27 cellular contexts compared by ENCODE assay signal in genomic region chr3:110021659-110022058, GRCh38.
A peak's percentile ranks its signal among the peaks of the same experiment; 100 is the strongest.
DNase-seq lines count a peak whose midpoint lies in the region; ATAC-seq and TF ChIP-seq lines count a peak whose summit lies in the region.
"Had no signal": no experiment of that assay in that cellular context is flagged by ENCODE, and none has a peak within 500 bp of the region (broad histone marks: within the 10 kb centered on the region; RNA-seq: fewer than 3 reads in every experiment).

No MANE protein-coding gene starts in this region.

- H3K27me3 Mint-ChIP-seq in activated T-cell treated with anti-CD3 and anti-CD28 coated beads, Interleukin-2, amount 50 U/mL, for 72 hours (ENCODE audit: low read depth): peaks cover 6% of the 10 kb centered on the region
- no peaks in the 10 kb centered on the region for H3K27me3 Mint-ChIP-seq in Caco-2 (ENCODE audit: insufficient read depth, unreplicated experiment)
- H3K27me3 Mint-ChIP-seq: CD4-positive, alpha-beta memory T cell; IgD-negative memory B cell had no signal

- H3K4me1 ChIP-seq in Caco-2: no peaks in the 10 kb centered on the region
- H3K4me1 ChIP-seq: SJSA1 had no signal

- intact Hi-C loops in Caco-2 (cut with micrococcal nuclease; ENCODE audit: unreplicated experiment): loop anchor here (1.0 kb wide), 1 partner anchor 45 kb away; no protein-coding TSS in a partner anchor

- H3K27me3 ChIP-seq in Caco-2 (replicated peaks; ENCODE audit: control insufficient read depth, insufficient read depth, low read length): no peaks in the 10 kb centered on the region
- H3K27me3 ChIP-seq: SJSA1 had no signal

- peaks cover 0 to 6% of the 10 kb centered on the region in 2 donors for H3K36me3 Mint-ChIP-seq in activated T-cell treated with anti-CD3 and anti-CD28 coated beads, Interleukin-2, amount 50 U/mL, for 72 hours (ENCODE audit: insufficient read depth in 2 of 2)
- no peaks in the 10 kb centered on the region for H3K36me3 Mint-ChIP-seq in stimulated activated effector memory CD8-positive, alpha-beta T cell treated with anti-CD3 and anti-CD28 coated beads, Interleukin-12 subunit alpha, Interleukin-12 subunit beta, amount 100 ng/mL, for 72 hours
- no peaks in the 10 kb centered on the region for H3K36me3 Mint-ChIP-seq in Caco-2 (ENCODE audit: insufficient read depth, unreplicated experiment)
- H3K36me3 Mint-ChIP-seq: IgD-negative memory B cell had no signal

- H3K27ac Mint-ChIP-seq in activated T-cell treated with anti-CD3 and anti-CD28 coated beads, Interleukin-2, amount 50 U/mL, for 72 hours: no peak overlapping the region
- no peak overlapping the region for H3K27ac Mint-ChIP-seq in stimulated activated effector memory CD8-positive, alpha-beta T cell treated with anti-CD3 and anti-CD28 coated beads, Interleukin-12 subunit alpha, Interleukin-12 subunit beta, amount 100 ng/mL, for 72 hours
- no peak overlapping the region for H3K27ac Mint-ChIP-seq in Caco-2 (ENCODE audit: unreplicated experiment)
- H3K27ac Mint-ChIP-seq: CD4-positive, alpha-beta memory T cell; HFFc6; IgD-negative memory B cell had no signal

- no peaks in the 10 kb centered on the region for H3K9me3 ChIP-seq in Caco-2
- H3K9me3 ChIP-seq: HAP-1 had no signal

- no peak overlapping the region for H3K4me3 Mint-ChIP-seq in activated T-cell treated with anti-CD3 and anti-CD28 coated beads, Interleukin-2, amount 50 U/mL, for 72 hours
- H3K4me3 Mint-ChIP-seq in stimulated activated effector memory CD8-positive, alpha-beta T cell treated with anti-CD3 and anti-CD28 coated beads, Interleukin-12 subunit alpha, Interleukin-12 subunit beta, amount 100 ng/mL, for 72 hours: no peak overlapping the region
- H3K4me3 Mint-ChIP-seq in Caco-2 (ENCODE audit: unreplicated experiment): no peak overlapping the region
- H3K4me3 Mint-ChIP-seq: CD4-positive, alpha-beta memory T cell; HFFc6; IgD-negative memory B cell had no signal

- CTCF ChIA-PET in Caco-2 (lab: Charles Lee): no interaction called here

- no peak for TF ChIP-seq CTCF in Caco-2 (IDR thresholded peaks at IDR 0.05; ENCODE audit: insufficient read depth in 1 of 2, low read depth in 1 of 2, low read length in 1 of 2, severe bottlenecking in 1 of 2, unreplicated experiment in 1 of 2)

- no peaks in the 10 kb centered on the region for H3K4me1 Mint-ChIP-seq in activated T-cell treated with anti-CD3 and anti-CD28 coated beads, Interleukin-2, amount 50 U/mL, for 72 hours (ENCODE audit: low read depth)
- no peaks in the 10 kb centered on the region for H3K4me1 Mint-ChIP-seq in stimulated activated effector memory CD8-positive, alpha-beta T cell treated with anti-CD3 and anti-CD28 coated beads, Interleukin-12 subunit alpha, Interleukin-12 subunit beta, amount 100 ng/mL, for 72 hours
- no peaks in the 10 kb centered on the region for H3K4me1 Mint-ChIP-seq in Caco-2 (ENCODE audit: low read depth, unreplicated experiment)
- H3K4me1 Mint-ChIP-seq: IgD-negative memory B cell had no signal

- no peak overlapping the region for H3K4me3 ChIP-seq in Caco-2 (ENCODE audit: low read depth, low read length)
- H3K4me3 ChIP-seq: HAP-1, SJSA1 had no signal

- H3K36me3 ChIP-seq in Caco-2 (ENCODE audit: control insufficient read depth, insufficient read depth, low read length): no peaks in the 10 kb centered on the region
- H3K36me3 ChIP-seq: HAP-1, SJSA1 had no signal

- no TSS peak for BruUV-seq in Caco-2 (replicated peaks; lab: Mats Ljungman, UMichigan)

- H3K9me3 Mint-ChIP-seq in activated T-cell treated with anti-CD3 and anti-CD28 coated beads, Interleukin-2, amount 50 U/mL, for 72 hours: peaks cover 4 to 8% of the 10 kb centered on the region in 2 donors
- H3K9me3 Mint-ChIP-seq in stimulated activated effector memory CD8-positive, alpha-beta T cell treated with anti-CD3 and anti-CD28 coated beads, Interleukin-12 subunit alpha, Interleukin-12 subunit beta, amount 100 ng/mL, for 72 hours: no peaks in the 10 kb centered on the region
- H3K9me3 Mint-ChIP-seq in Caco-2 (ENCODE audit: unreplicated experiment): no peaks in the 10 kb centered on the region
- H3K9me3 Mint-ChIP-seq: HFFc6 had no signal

- DNase-seq in activated T-cell treated with anti-CD3 and anti-CD28 coated beads, Interleukin-2, amount 50 U/mL, for 72 hours: no peak
- no peak for DNase-seq in activated T-cell treated with anti-CD3 and anti-CD28 coated beads, Interleukin-2, amount 50 U/mL, for 1 hour
- DNase-seq in stimulated activated effector memory CD8-positive, alpha-beta T cell treated with anti-CD3 and anti-CD28 coated beads, Interleukin-12 subunit alpha, Interleukin-12 subunit beta, amount 100 ng/mL, for 72 hours (ENCODE audit: low spot score in 2 of 2): no peak
- DNase-seq in Caco-2 (no peak), NCI-H510A (lab: John Stamatoyannopoulos, UW) (no peak)
- DNase-seq: C1 segment of cervical spinal cord; CD4-positive, alpha-beta memory T cell; COR-L47; DMS 273 treated with DMSO at 0.1 percent for 48 hours; DMS79; EL; GDM1; GOT3; HFFc6; NCI-H1048; NCI-H1417; NCI-H1694; NCI-H2029 treated with DMSO at 0.1 percent for 48 hours; NCI-H446 treated with DMSO at 0.1 percent for 48 hours; NCI-H526 treated with DMSO at 0.1 percent for 48 hours; Right ventricle myocardium superior; RPMI8226 had no signal

- peak; percentile 29 to 61 for ATAC-seq in activated T-cell treated with anti-CD3 and anti-CD28 coated beads, Interleukin-2, amount 50 U/mL, for 72 hours (replicated peaks in 1 of 2)
- peak; percentile 88 for ATAC-seq in GM18867 (IDR thresholded peaks at IDR 0.05; ENCODE audit: unreplicated experiment)
- peak; percentile 82 for ATAC-seq in HG03432 (IDR thresholded peaks at IDR 0.05; ENCODE audit: unreplicated experiment)
- ATAC-seq in stimulated activated effector memory CD8-positive, alpha-beta T cell treated with anti-CD3 and anti-CD28 coated beads, Interleukin-12 subunit alpha, Interleukin-12 subunit beta, amount 100 ng/mL, for 72 hours: peak; percentile 84

- POLR2A ChIA-PET in Caco-2 (lab: Charles Lee): no interaction called here
